In genomic region chr16:16005725-16006124, GRCh38 we compare ENCODE assay signal across 1 cellular context.
TF ChIP-seq lines count a peak whose summit lies in the region.

No MANE protein-coding gene starts in this region.

TF ChIP-seq in SK-N-SH treated with all-trans-retinoic acid at 6 μM for 48 hours, 23 proteins besides CTCF, POLR2A, EP300 and RAD21 (continued from another document):
- no peak for TF ChIP-seq TSHZ2 (CRISPR knock-in tag; IDR thresholded peaks at IDR 0.05)
- TF ChIP-seq CSRNP3 (CRISPR knock-in tag; IDR thresholded peaks at IDR 0.05) = no peak
- no peak for TF ChIP-seq RARB (CRISPR knock-in tag; IDR thresholded peaks at IDR 0.05)
- TF ChIP-seq PATZ1 (CRISPR knock-in tag; IDR thresholded peaks at IDR 0.05; ENCODE audit: borderline replicate concordance) = no peak
